Comparison of ENCODE assay signal across 13 cellular contexts in genomic region chr20:45359069-45359405, GRCh38. TPM values are rescaled to one million over a fixed set of nuclear protein-coding genes. Genes with fewer than 3 reads are reported as not detected.
DNase-seq lines count a peak whose midpoint lies in the region; ATAC-seq and TF ChIP-seq lines count a peak whose summit lies in the region.
"Had no signal": no experiment of that assay in that cellular context is flagged by ENCODE, and none has a peak within 500 bp of the region (broad histone marks: within the 10 kb centered on the region; RNA-seq: fewer than 3 reads in every experiment).

No MANE protein-coding gene starts in this region.

- intact Hi-C loops in colonic mucosa (cut with DNase I) = no loop called here
- intact Hi-C loops in left lung (cut with DNase I) = no loop called here

- H3K9me3 ChIP-seq in colonic mucosa (no peaks in the 10 kb centered on the region), left lung (no peaks in the 10 kb centered on the region)
- H3K9me3 ChIP-seq: neutrophil had no signal

- peak; percentile 33 for DNase-seq in NCI-H226
- DNase-seq in colonic mucosa = no peak
- DNase-seq in left lung = peak in 1 of 2 donors; percentile 72
- DNase-seq in substantia nigra (lab: John Stamatoyannopoulos, UW) = peak in 3 of 49 donors; percentile 14 to 29 (median 19)
- DNase-seq in SIG-M5 treated with dmso at 0.1 percent for 504 hours (lab: John Stamatoyannopoulos, UW; ENCODE audit: unreplicated experiment) = no peak
- DNase-seq in hippocampal formation (lab: John Stamatoyannopoulos, UW) = no peak
- no peak for DNase-seq in NCI-H1694 (lab: John Stamatoyannopoulos, UW)
- DNase-seq: activated naive CD4-positive, alpha-beta T cell treated with anti-CD3 and anti-CD28 coated beads, Interleukin-2, amount 10 ng/mL, durations not matched to agents 7 days and 5 days; CD8-positive, alpha-beta T cell; WERI-Rb-1 had no signal

- no peak overlapping the region for H3K4me3 ChIP-seq in colonic mucosa
- no peak overlapping the region for H3K4me3 ChIP-seq in left lung
- H3K4me3 ChIP-seq: GM12878 had no signal

- H3K27ac ChIP-seq in colonic mucosa (peak overlapping the region; percentile 31), left lung (peak overlapping the region; percentile 77 to 78), substantia nigra (ENCODE audit: low read depth, low read length, poor library complexity, severe bottlenecking) (peak overlapping the region; percentile 4)
- H3K27ac ChIP-seq: neutrophil, WERI-Rb-1 had no signal

- TF ChIP-seq CTCF in colonic mucosa (IDR thresholded peaks at IDR 0.05) (no peak), left lung (IDR thresholded peaks at IDR 0.05) (no peak)

- H3K27me3 ChIP-seq in colonic mucosa = no peaks in the 10 kb centered on the region
- no peaks in the 10 kb centered on the region for H3K27me3 ChIP-seq in left lung
- H3K27me3 ChIP-seq: neutrophil had no signal

- H3K9ac ChIP-seq in colonic mucosa (ENCODE audit: low read depth in 2 of 2, low read length in 2 of 2) = peak overlapping the region in 1 of 2 donors; percentile 48

- ATAC-seq in left lung (peak; percentile 9), HG03565 (IDR thresholded peaks at IDR 0.05; ENCODE audit: unreplicated experiment) (no peak)
- ATAC-seq: CD8-positive, alpha-beta T cell; GM12878 had no signal

- peaks cover 12% of the 10 kb centered on the region for H3K4me1 ChIP-seq in colonic mucosa
- H3K4me1 ChIP-seq in left lung = peaks cover 33 to 70% of the 10 kb centered on the region in 2 donors

- no peaks in the 10 kb centered on the region for H3K36me3 ChIP-seq in colonic mucosa
- no peaks in the 10 kb centered on the region for H3K36me3 ChIP-seq in left lung
- H3K36me3 ChIP-seq: neutrophil, WERI-Rb-1 had no signal

RNA-seq across cellular contexts. Expression of gene SYS1, which starts 3.9 kb away (rescaled TPM):
- 10 to 100 TPM; 24.4 to 27.7 TPM for total RNA-seq in colonic mucosa
- 10 to 100 TPM; 44.3 to 48.8 TPM for total RNA-seq in left lung

RNA-seq across cellular contexts. Expression of gene SDC4, which starts 10.8 kb away (rescaled TPM):
- 100 to 1,000 TPM in 1 of 2 donors, 10 to 100 TPM in 1; 70.9 to 146 TPM for total RNA-seq in colonic mucosa
- total RNA-seq in left lung = 100 to 1,000 TPM; 199 to 329 TPM

RNA-seq across cellular contexts. Expression of gene TP53TG5, which starts 19.1 kb away (rescaled TPM):
- total RNA-seq in colonic mucosa (1 to 10 TPM in 1 of 2 donors, under 1 TPM in 1; 0.40 to 1.0 TPM), left lung (under 1 TPM in 1 of 2 donors, not detected in 1; 0.44 TPM)
- total RNA-seq: GM12878 had no signal

RNA-seq across cellular contexts. Expression of gene DBNDD2, which starts 49.1 kb away (rescaled TPM):
- total RNA-seq in colonic mucosa (100 to 1,000 TPM; 109 to 131 TPM), left lung (10 to 100 TPM; 53.1 to 66.4 TPM)

RNA-seq across cellular contexts. Expression of gene MATN4, which starts 50.9 kb away (rescaled TPM):
- total RNA-seq in colonic mucosa = under 1 TPM in 1 of 2 donors, not detected in 1; 0.47 TPM
- under 1 TPM in 1 of 2 donors, not detected in 1; 0.23 TPM for total RNA-seq in left lung
- total RNA-seq: CD8-positive, alpha-beta T cell; GM12878 had no signal

Comparison
In these comparisons a context has a peak if more than half of its experiments do, and no peak if none do; other contexts are left out.
1. H3K27ac ChIP-seq: peak in every context shown above with its lines; median percentile 78 in left lung; 31 in colonic mucosa; 4 in substantia nigra.